Comparison of ENCODE assay signal across 22 cellular contexts in genomic region chr3:184822654-184823053, GRCh38.
"Had no signal": no experiment of that assay in that cellular context is flagged by ENCODE, and none has a peak within 500 bp of the region (broad histone marks: within the 10 kb centered on the region; RNA-seq: fewer than 3 reads in every experiment).

No MANE protein-coding gene starts in this region.

- H3K4me1 ChIP-seq: parathyroid adenoma, vagina had no signal

- H3K9me3 ChIP-seq: ascending aorta, mucosa of descending colon, neutrophil, transverse colon, vagina had no signal

- H3K9ac ChIP-seq: parathyroid adenoma had no signal

- DNase-seq: activated CD4-positive, alpha-beta T cell treated with anti-CD3 and anti-CD28 coated beads, Interleukin-2, amount 50 U/mL, for 1 hour; activated CD8-positive, alpha-beta memory T cell treated with anti-CD3 and anti-CD28 coated beads for 24 hours; activated naive CD4-positive, alpha-beta T cell treated with Interleukin-2 at 50 U/mL for 16 hours; activated naive CD8-positive, alpha-beta T cell treated with anti-CD3 and anti-CD28 coated beads, Interleukin-2, amount 50 U/mL, for 24 hours; foreskin melanocyte; head of caudate nucleus; islet precursor cell; mucosa of descending colon; natural killer cell; stimulated activated CD4-positive, alpha-beta T cell treated with anti-CD3 and anti-CD28 coated beads, Interleukin-4, amount 100 ng/mL, for 4 hours; stimulated activated CD8-positive, alpha-beta memory T cell treated with anti-CD3 and anti-CD28 coated beads, Interleukin-4, amount 100 ng/mL, for 48 hours; stimulated activated naive CD4-positive, alpha-beta T cell treated with Interleukin-2 at 50 U/mL for 16 hours; substantia nigra; transverse colon had no signal

- H2AFZ ChIP-seq: parathyroid adenoma had no signal

- H3K4me2 ChIP-seq: smooth muscle cell had no signal

- ATAC-seq: activated CD4-positive, CD25-positive, alpha-beta regulatory T cell treated with anti-CD3 and anti-CD28 coated beads, Interleukin-2, amount 50 U/mL, for 24 hours; activated naive CD8-positive, alpha-beta T cell treated with anti-CD3 and anti-CD28 coated beads, Interleukin-2, amount 50 U/mL, for 24 hours; esophagus mucosa; mucosa of descending colon; natural killer cell had no signal

- H3K36me3 ChIP-seq: vagina had no signal

- H3K27me3 ChIP-seq: ascending aorta, neutrophil, transverse colon, vagina had no signal

- H3K4me3 ChIP-seq: ascending aorta, coronary artery, mucosa of descending colon, smooth muscle cell, transverse colon, vagina had no signal

- H3K27ac ChIP-seq: ascending aorta, coronary artery, neutrophil, parathyroid adenoma, transverse colon, vagina had no signal
